ENCODE assay signal across 9 cellular contexts in the genomic region with DNA sequence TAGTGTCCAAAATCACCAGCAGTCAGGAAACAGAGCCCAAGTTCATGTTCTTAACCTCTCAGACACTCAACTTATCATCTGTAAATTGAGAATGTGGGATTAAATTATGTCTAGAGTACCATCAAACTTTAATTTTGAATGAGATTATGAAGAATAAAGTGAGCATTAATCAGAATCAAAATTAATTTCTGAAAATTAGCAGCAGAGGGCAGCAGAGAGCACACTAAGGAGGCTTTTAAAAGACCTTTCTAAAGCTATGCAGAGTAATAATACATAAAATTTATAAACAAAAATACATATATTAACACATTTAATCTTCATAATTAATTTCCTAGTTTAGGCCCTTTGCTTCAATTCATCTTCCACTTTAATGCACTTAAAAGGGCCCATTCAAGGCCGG. TPM values are rescaled to one million over a fixed set of nuclear protein-coding genes. Genes with fewer than 3 reads are reported as not detected.
DNase-seq lines count a peak whose midpoint lies in the region; ATAC-seq, FAIRE-seq and TF ChIP-seq lines count a peak whose summit lies in the region.
"Had no signal": no experiment of that assay in that cellular context is flagged by ENCODE, and none has a peak within 500 bp of the region (broad histone marks: within the 10 kb centered on the region; RNA-seq: fewer than 3 reads in every experiment).

No MANE protein-coding gene starts in this region.

- H3K4me2 ChIP-seq in H9 (ENCODE audit: insufficient read depth, insufficient read length, low read length), result no peak overlapping the region
- H3K4me2 ChIP-seq in HepG2 (ENCODE audit: low read depth, low read length), result no peak overlapping the region

- H2AFZ ChIP-seq in H9 (ENCODE audit: low read length) (no peak overlapping the region), HepG2 (ENCODE audit: low read length) (no peak overlapping the region)

- H2BK15ac ChIP-seq in H9 (ENCODE audit: low read depth, low read length), result no peak overlapping the region

- no peak for TF ChIP-seq EP300 in HepG2 (IDR thresholded peaks at IDR 0.05; ENCODE audit: low read depth in 2 of 2, low read length in 2 of 2)
- TF ChIP-seq EP300 in HepG2 (CRISPR knock-in tag; IDR thresholded peaks at IDR 0.05; ENCODE audit: borderline replicate concordance), result no peak

- no peak overlapping the region for H2BK12ac ChIP-seq in H9 (ENCODE audit: insufficient read length, low read depth, low read length)

- H2BK120ac ChIP-seq in H9 (ENCODE audit: low read depth, low read length, poor library complexity, severe bottlenecking), result no peak overlapping the region

- H2BK20ac ChIP-seq in H9 (ENCODE audit: low read depth, low read length, poor library complexity, severe bottlenecking), result no peak overlapping the region

- POLR2A ChIA-PET in HepG2 (lab: Yijun Ruan, JAX), result no interaction called here

- DNase-seq in AML-193 (lab: John Stamatoyannopoulos, UW) (peak; percentile 26 to 39), H9 (no peak), ascending aorta (ENCODE audit: low spot score in 2 of 2) (no peak), HepG2 (ENCODE audit: low spot score) (peak; percentile 2), posterior cingulate gyrus (no peak), NOMO-1 (lab: John Stamatoyannopoulos, UW; ENCODE audit: unreplicated experiment in 2 of 2) (no peak)
- DNase-seq in effector memory CD8-positive, alpha-beta T cell, result no peak

- no peaks in the 10 kb centered on the region for H3K79me1 ChIP-seq in H9 (ENCODE audit: insufficient read depth, low read depth, low read length, poor library complexity, severe bottlenecking)

- no peak overlapping the region for H3K4ac ChIP-seq in H9 (ENCODE audit: low read depth, low read length)

- no peak overlapping the region for H4K8ac ChIP-seq in H9 (replicated peaks; ENCODE audit: insufficient read length, low read depth, low read length)

- H3K9me3 Mint-ChIP-seq in H9, result peaks cover 3 to 46% of the 10 kb centered on the region in 2 experiments; a peak in 4 of 5 replicates
- H3K9me3 Mint-ChIP-seq in effector memory CD8-positive, alpha-beta T cell, result no peaks in the 10 kb centered on the region
- H3K9me3 Mint-ChIP-seq: central memory CD8-positive, alpha-beta T cell had no signal

- intact Hi-C loops in ascending aorta (cut with DNase I), result loop anchor here (2.0 kb wide), 1 partner anchor 142 kb away; no protein-coding TSS in a partner anchor
- intact Hi-C loops in HepG2 (cut with micrococcal nuclease; ENCODE audit: unreplicated experiment), result loop anchor here (1.0 to 2.0 kb wide), 2 partner anchors 48 to 143 kb away; no protein-coding TSS in a partner anchor
- intact Hi-C loops in posterior cingulate gyrus (cut with DNase I), result loop anchor here (2.0 kb wide), 1 partner anchor 142 kb away; no protein-coding TSS in a partner anchor

- H3K4me3 Mint-ChIP-seq in H9, result no peak overlapping the region
- H3K4me3 Mint-ChIP-seq in effector memory CD8-positive, alpha-beta T cell, result no peak overlapping the region
- H3K4me3 Mint-ChIP-seq: central memory CD8-positive, alpha-beta T cell had no signal

- no peak overlapping the region for H3K14ac ChIP-seq in H9 (ENCODE audit: insufficient read depth, low read length)

- H3K27ac Mint-ChIP-seq in H9, result no peak overlapping the region
- no peak overlapping the region for H3K27ac Mint-ChIP-seq in effector memory CD8-positive, alpha-beta T cell

- BruUV-seq in HepG2 (replicated peaks; lab: Mats Ljungman, UMichigan), result no TSS peak

- in situ Hi-C loops in HepG2 (cut with HindIII; ENCODE audit: extremely low pct_ligation_motif_present, low pct_unique_long_range_greater_than_20kb), result no loop called here

- H3K27ac ChIP-seq in H9 (ENCODE audit: insufficient read length, low read depth, low read length), result no peak overlapping the region
- H3K27ac ChIP-seq in ascending aorta, result no peak overlapping the region
- H3K27ac ChIP-seq in HepG2 (ENCODE audit: extremely low read length, insufficient read depth, low read length), result no peak overlapping the region

- H3K4me1 ChIP-seq in H9 (ENCODE audit: insufficient read depth, low read length) (no peaks in the 10 kb centered on the region), ascending aorta (no peaks in the 10 kb centered on the region), HepG2 (ENCODE audit: insufficient read depth, low read length) (peaks cover 26% of the 10 kb centered on the region)

- no peak overlapping the region for H3K23ac ChIP-seq in H9 (ENCODE audit: insufficient read length, low read depth, low read length)

- no peaks in the 10 kb centered on the region for H3K27me3 Mint-ChIP-seq in H9 (ENCODE audit: low read depth)
- H3K27me3 Mint-ChIP-seq in effector memory CD8-positive, alpha-beta T cell, result peaks cover 0 to 4% of the 10 kb centered on the region in 2 donors
- H3K27me3 Mint-ChIP-seq: central memory CD8-positive, alpha-beta T cell had no signal

- H3K23me2 ChIP-seq in H9 (ENCODE audit: insufficient read length, low read depth, low read length, poor library complexity, severe bottlenecking), result no peaks in the 10 kb centered on the region

- no peak overlapping the region for H4K91ac ChIP-seq in H9 (ENCODE audit: insufficient read length, low read depth, low read length)

- no peak overlapping the region for H3K56ac ChIP-seq in H9 (ENCODE audit: insufficient read length, low read depth, low read length)

- no peak for TF ChIP-seq RAD21 in HepG2 (CRISPR knock-in tag; IDR thresholded peaks at IDR 0.05)

- no peaks in the 10 kb centered on the region for H3K4me1 Mint-ChIP-seq in H9
- H3K4me1 Mint-ChIP-seq in effector memory CD8-positive, alpha-beta T cell (ENCODE audit: low read depth in 2 of 2), result peaks cover 0 to 2% of the 10 kb centered on the region in 2 donors
- H3K4me1 Mint-ChIP-seq: central memory CD8-positive, alpha-beta T cell had no signal

- TF ChIP-seq POLR2A in HepG2 (IDR thresholded peaks at IDR 0.05; ENCODE audit: insufficient read depth in 1 of 2, low read depth in 2 of 2, low read length in 2 of 2), result no peak

- FAIRE-seq in HepG2 (lab: Jason Lieb, UNC), result no peak

- TF ChIP-seq CTCF in H9 (conservative IDR thresholded peaks at IDR 0.05), result peak; percentile 78
- peak; percentile 22 to 49 (median 33) for TF ChIP-seq CTCF in ascending aorta (IDR thresholded peaks at IDR 0.05)
- TF ChIP-seq CTCF in HepG2 (CRISPR knock-in tag; IDR thresholded peaks at IDR 0.05), result peak; percentile 36; the same call in 1 of the 2 replicates

- H3K79me2 ChIP-seq in H9 (ENCODE audit: insufficient read depth, low read length) (no peaks in the 10 kb centered on the region), HepG2 (ENCODE audit: insufficient read depth, low read length) (no peaks in the 10 kb centered on the region)

- H3K27me3 ChIP-seq in H9 (ENCODE audit: insufficient read depth, low read length), result no peaks in the 10 kb centered on the region
- H3K27me3 ChIP-seq in ascending aorta, result no peaks in the 10 kb centered on the region
- H3K27me3 ChIP-seq in HepG2 (ENCODE audit: control insufficient read depth in 1 of 2, insufficient read depth in 2 of 2, low read length in 2 of 2), result no peaks in the 10 kb centered on the region

- H3K9me3 ChIP-seq in H9 (ENCODE audit: control insufficient read depth, low read depth, low read length) (no peaks in the 10 kb centered on the region), ascending aorta (no peaks in the 10 kb centered on the region), HepG2 (ENCODE audit: low read length) (no peaks in the 10 kb centered on the region)

- H3K36me3 Mint-ChIP-seq in H9 (ENCODE audit: insufficient read depth in 1 of 3, low read depth in 3 of 3), result no peaks in the 10 kb centered on the region; a peak in 1 of 7 replicates
- peaks cover 3% of the 10 kb centered on the region for H3K36me3 Mint-ChIP-seq in effector memory CD8-positive, alpha-beta T cell (ENCODE audit: insufficient read depth)

- CTCF ChIA-PET in HepG2 (lab: Yijun Ruan, JAX; ENCODE audit: low intra/inter-chr PET ratio, low total read pairs), result interaction anchor here (0.6 to 1.9 kb wide), 4 partner anchors 21 to 143 kb away, joined by 3 to 10 read pairs (median 6); no protein-coding TSS in a partner anchor

- no peaks in the 10 kb centered on the region for H4K20me1 ChIP-seq in H9 (ENCODE audit: control insufficient read depth, insufficient read depth, insufficient read length)
- H4K20me1 ChIP-seq in HepG2 (ENCODE audit: insufficient read depth, low read length), result no peaks in the 10 kb centered on the region

- H3K9ac ChIP-seq in H9 (ENCODE audit: extremely low read depth, insufficient read length, low read length) (no peak overlapping the region), HepG2 (ENCODE audit: insufficient read depth, low read depth, low read length) (no peak overlapping the region)

- no peak overlapping the region for H3K18ac ChIP-seq in H9 (ENCODE audit: insufficient read length, low read depth, low read length)

- no peak overlapping the region for H4K5ac ChIP-seq in H9 (ENCODE audit: insufficient read length, low read depth, low read length)

- WGBS in H9 (ENCODE audit: extremely low coverage, insufficient read length, low lambda C conversion rate), result no CpG with 5 or more reads among the region's 1 CpG
- WGBS in HepG2 (ENCODE audit: low lambda C conversion rate), result 80% methylated on average over 1 of the region's 1 CpG

- no peaks in the 10 kb centered on the region for H3K36me3 ChIP-seq in ascending aorta
- H3K36me3 ChIP-seq in HepG2 (replicated peaks in 1 of 2; ENCODE audit: control insufficient read depth in 1 of 2, insufficient read depth in 2 of 2, low read length in 2 of 2), result no peaks in the 10 kb centered on the region

- no peak overlapping the region for H2BK5ac ChIP-seq in H9 (ENCODE audit: insufficient read length, low read length)

- H3T11ph ChIP-seq in H9 (ENCODE audit: low read length), result no peak overlapping the region

- ATAC-seq in HepG2, result no peak
- ATAC-seq in GM21515 (IDR thresholded peaks at IDR 0.05; ENCODE audit: unreplicated experiment), result no peak
- ATAC-seq in effector memory CD8-positive, alpha-beta T cell (replicated peaks), result no peak

- H2AK5ac ChIP-seq in H9 (ENCODE audit: insufficient read length, low read length), result no peak overlapping the region

- no peak overlapping the region for H3K4me3 ChIP-seq in ascending aorta
- no peak overlapping the region for H3K4me3 ChIP-seq in HepG2 (replicated peaks in 1 of 3; ENCODE audit: insufficient read depth in 1 of 3, low read depth in 2 of 3, low read length in 3 of 3)

RNA-seq across cellular contexts. Expression of a gene that starts 7.1 kb away (rescaled TPM):
- total RNA-seq in H9 (2021), result not detected in 2 replicates
- not detected for total RNA-seq in ascending aorta
- total RNA-seq in HepG2 (2016; rRNA removed; fragmentation: Illumina TruSeq; extraction: Trizol), result not detected in 2 replicates
- total RNA-seq in HepG2 (2016; cell fraction: cytosol; rRNA removed; fragmentation: Illumina TruSeq; extraction: Trizol; ENCODE audit: low read depth), result not detected in 2 replicates
- total RNA-seq in HepG2 (2016; cell fraction: insoluble cytoplasmic fraction; rRNA removed; fragmentation: Illumina TruSeq; extraction: Trizol), result not detected in 2 replicates
- not detected in 2 replicates for total RNA-seq in HepG2 (2016; cell fraction: membrane; rRNA removed; fragmentation: Illumina TruSeq; extraction: Trizol)
- total RNA-seq in HepG2 (2016; cell fraction: nucleus; rRNA removed; fragmentation: Illumina TruSeq; extraction: Trizol), result not detected in 2 replicates
- not detected in 2 replicates for polyA plus RNA-seq in HepG2 (2011; rRNA removed)
- not detected in 2 replicates for polyA plus RNA-seq in HepG2 (2011; cell fraction: cytosol; rRNA removed)
- polyA plus RNA-seq in HepG2 (2011; cell fraction: nucleus; rRNA removed), result not detected in 2 replicates
- polyA plus RNA-seq in HepG2 (2012), result not detected in 2 replicates
- polyA plus RNA-seq in HepG2 (2016; cell fraction: cytosol; fragmentation: Illumina TruSeq; extraction: Trizol; ENCODE audit: low read depth), result not detected in 2 replicates
- polyA plus RNA-seq in HepG2 (2016; cell fraction: insoluble cytoplasmic fraction; fragmentation: Illumina TruSeq; extraction: Trizol; ENCODE audit: low read depth), result not detected in 2 replicates
- polyA plus RNA-seq in HepG2 (2016; cell fraction: membrane; fragmentation: Illumina TruSeq; extraction: Trizol; ENCODE audit: low read depth), result not detected in 2 replicates
- polyA plus RNA-seq in HepG2 (2016; cell fraction: nucleus; fragmentation: Illumina TruSeq; extraction: Trizol; ENCODE audit: insufficient read depth, low read depth), result not detected in 2 replicates
- polyA minus RNA-seq in HepG2 (2011; rRNA and poly(A)+ RNA removed; ENCODE audit: low replicate concordance), result not detected in 2 replicates
- polyA minus RNA-seq in HepG2 (2011; cell fraction: cytosol; rRNA and poly(A)+ RNA removed), result not detected in 2 replicates
- polyA minus RNA-seq in HepG2 (2011; cell fraction: nucleus; rRNA and poly(A)+ RNA removed), result not detected in 2 replicates

Comparison
In these comparisons a context has a peak if more than half of its experiments do, and no peak if none do; other contexts are left out.
1. DNase-seq: peak in AML-193 (2 of 2) and HepG2 (single experiment); none in H9 (single experiment), ascending aorta (0 of 2), posterior cingulate gyrus (0 of 10), NOMO-1 (0 of 2) and effector memory CD8-positive, alpha-beta T cell (0 of 3).
2. Peak in every context shown above with its lines, with median percentiles within 50 percentile points of each other: CTCF ChIP-seq.